Comparison of ENCODE assay signal across 24 cellular contexts in genomic region chr11:69568809-69569097, GRCh38.
DNase-seq lines count a peak whose midpoint lies in the region; FAIRE-seq and TF ChIP-seq lines count a peak whose summit lies in the region.
"Had no signal": no experiment of that assay in that cellular context is flagged by ENCODE, and none has a peak within 500 bp of the region (broad histone marks: within the 10 kb centered on the region; RNA-seq: fewer than 3 reads in every experiment).

No MANE protein-coding gene starts in this region.

- peaks cover 16% of the 10 kb centered on the region for H3K4me1 Mint-ChIP-seq in neural crest cell
- H3K4me1 Mint-ChIP-seq: B cell; CD14-positive monocyte; CD8-positive, alpha-beta memory T cell; H9 had no signal

- H3K14ac ChIP-seq in H1 (ENCODE audit: insufficient read length): no peak overlapping the region

- H2BK120ac ChIP-seq in H1 (replicated peaks; ENCODE audit: low read depth, low read length): no peak overlapping the region

- TF ChIP-seq EP300 in H1 (IDR thresholded peaks at IDR 0.05; ENCODE audit: borderline replicate concordance in 1 of 2, low read depth in 2 of 2, low read length in 2 of 2): no peak

- H3K27me3 ChIP-seq in H1 (replicated peaks in 1 of 4; ENCODE audit: control insufficient read depth in 3 of 4, extremely low read depth in 1 of 4, insufficient read depth in 3 of 4, low read length in 3 of 4): no peaks in the 10 kb centered on the region
- no peaks in the 10 kb centered on the region for H3K27me3 ChIP-seq in vagina
- no peaks in the 10 kb centered on the region for H3K27me3 ChIP-seq in adrenal gland
- H3K27me3 ChIP-seq: BLaER1 had no signal

- POLR2A ChIA-PET in HEK293 (lab: Yijun Ruan, JAX): no interaction called here
- POLR2A ChIA-PET in H1 (lab: Charles Lee; ENCODE audit: partially characterized antibody): no interaction called here

- 41% methylated on average over 4 of the region's 4 CpGs; no CpG with 5 or more reads in 1 of the 2 experiments for WGBS in H1 (ENCODE audit: extremely low coverage in 1 of 2, insufficient coverage in 1 of 2, insufficient read length in 1 of 2, insufficient replicate concordance in 2 of 2, low coverage in 1 of 2, low lambda C conversion rate in 2 of 2, missing lambda C conversion rate in 1 of 2), 2 experiments
- 42 to 77% (median 55%) methylated on average over 3 to 4 of the region's 4 CpGs for WGBS in adrenal gland, 4 donors

- intact Hi-C loops in vagina (cut with DNase I) (no loop called here), adrenal gland (cut with DNase I) (no loop called here)

- H3K36me3 Mint-ChIP-seq in neural crest cell (ENCODE audit: low read depth): no peaks in the 10 kb centered on the region
- H3K36me3 Mint-ChIP-seq: CD14-positive monocyte; CD8-positive, alpha-beta memory T cell had no signal

- H4K91ac ChIP-seq in H1 (replicated peaks; ENCODE audit: insufficient read length, low read length): no peak overlapping the region

- H3K9ac ChIP-seq in H1 (replicated peaks in 1 of 4; ENCODE audit: extremely low read depth in 1 of 4, low read depth in 3 of 4, low read length in 3 of 4): no peak overlapping the region
- H3K9ac ChIP-seq: BLaER1, GM23248 had no signal

- TF ChIP-seq RAD21 in H1 (IDR thresholded peaks at IDR 0.05 in 1 of 2, conservative IDR thresholded peaks at IDR 0.05 in 1 of 2; ENCODE audit: low read depth in 2 of 2, low read length in 2 of 2): no peak

- H3K27ac ChIP-seq in HEK293 (ENCODE audit: extremely low read depth, low read depth, low read length) (no peak overlapping the region), H1 (ENCODE audit: low read depth, low read length) (no peak overlapping the region), vagina (no peak overlapping the region), adrenal gland (no peak overlapping the region)
- H3K27ac ChIP-seq: 22Rv1, BLaER1, GM23248 had no signal

- no peaks in the 10 kb centered on the region for H3K79me2 ChIP-seq in H1 (ENCODE audit: control insufficient read depth in 1 of 2, insufficient read depth in 2 of 2, low read length in 2 of 2)

- no peak overlapping the region for H2BK5ac ChIP-seq in H1 (ENCODE audit: low read depth, low read length)

- H2BK15ac ChIP-seq in H1 (ENCODE audit: low read length): 0 out of 2 replicates have a peak overlapping the region, but pooled peaks have one; percentile 16

- no peaks in the 10 kb centered on the region for H3K23me2 ChIP-seq in H1 (ENCODE audit: low read depth, low read length)

- H3K36me3 ChIP-seq in HEK293 (ENCODE audit: control insufficient read depth in 2 of 2, insufficient read depth in 1 of 2, low read length in 2 of 2) (no peaks in the 10 kb centered on the region), H1 (ENCODE audit: control insufficient read depth in 2 of 4, insufficient read depth in 4 of 4, low read length in 3 of 4) (no peaks in the 10 kb centered on the region), vagina (no peaks in the 10 kb centered on the region), adrenal gland (replicated peaks in 1 of 2) (no peaks in the 10 kb centered on the region)
- H3K36me3 ChIP-seq: BLaER1 had no signal

- H3K23ac ChIP-seq in H1 (ENCODE audit: insufficient read length): no peak overlapping the region

- no peak overlapping the region for H2AFZ ChIP-seq in H1 (ENCODE audit: low read length)
- H2AFZ ChIP-seq: GM23248 had no signal

- H3K9me3 Mint-ChIP-seq in neural crest cell: no peaks in the 10 kb centered on the region
- H3K9me3 Mint-ChIP-seq: CD4-positive, alpha-beta T cell; CD8-positive, alpha-beta memory T cell; H9; HFFc6 had no signal

- H3K27ac Mint-ChIP-seq in neural crest cell (ENCODE audit: unreplicated experiment): peak overlapping the region; percentile 44
- H3K27ac Mint-ChIP-seq: B cell; CD14-positive monocyte; CD4-positive, alpha-beta T cell; CD8-positive, alpha-beta memory T cell had no signal

- no peak overlapping the region for H3K56ac ChIP-seq in H1 (replicated peaks; ENCODE audit: insufficient read length, low read depth, low read length)

- no peak overlapping the region for H3K4ac ChIP-seq in H1 (replicated peaks; ENCODE audit: insufficient read length, low read depth, low read length)

- DNase-seq in H1 (ENCODE audit: low read depth in 1 of 2, low spot score in 2 of 2): no peak
- DNase-seq in neural crest cell (ENCODE audit: low read depth, low spot score): no peak
- DNase-seq in vagina (ENCODE audit: extremely low spot score in 2 of 2): peak; percentile 27 to 43
- DNase-seq in activated CD4-positive, alpha-beta T cell treated with anti-CD3 and anti-CD28 coated beads, Interleukin-2, amount 50 U/mL, for 1 hour: no peak
- no peak for DNase-seq in HTR-8/SVneo (ENCODE audit: insufficient read length, low spot score)
- DNase-seq in adrenal gland: no peak
- DNase-seq: CD4-positive, alpha-beta T cell; CD8-positive, alpha-beta memory T cell; DMS 273 treated with DMSO at 0.1 percent for 48 hours; DMS79; EL; GDM1; GM23248; H9; HFFc6 had no signal

- H4K8ac ChIP-seq in H1 (ENCODE audit: extremely low read depth, insufficient read depth, low read length): no peak overlapping the region

- H2AK5ac ChIP-seq in H1 (ENCODE audit: low read depth, low read length): 0 out of 2 replicates have a peak overlapping the region, but pooled peaks have one; percentile 75

- TF ChIP-seq POLR2A in H1 (IDR thresholded peaks at IDR 0.05; ENCODE audit: control extremely low read depth in 1 of 2, low read depth in 2 of 2, low read length in 2 of 2): no peak
- no peak for TF ChIP-seq POLR2A in vagina (IDR thresholded peaks at IDR 0.05)
- TF ChIP-seq POLR2A in adrenal gland (IDR thresholded peaks at IDR 0.05): no peak

- H3K27me3 Mint-ChIP-seq in neural crest cell (ENCODE audit: low read depth): no peaks in the 10 kb centered on the region

- H3K18ac ChIP-seq in H1 (ENCODE audit: extremely low read depth, low read length): no peak overlapping the region

- FAIRE-seq in H1 (lab: Jason Lieb, UNC): no peak
- FAIRE-seq in HTR-8/SVneo (lab: Jason Lieb, UNC): no peak
- FAIRE-seq: A204.1, D721Med, GM12878, GM19239 had no signal

- CTCF ChIA-PET in HEK293 (lab: Yijun Ruan, JAX) (no interaction called here), H1 (lab: Charles Lee; ENCODE audit: partially characterized antibody) (no interaction called here)

- H2BK12ac ChIP-seq in H1 (ENCODE audit: low read depth, low read length): no peak overlapping the region

- no peak overlapping the region for H2BK20ac ChIP-seq in H1 (ENCODE audit: low read length)

- H4K5ac ChIP-seq in H1 (ENCODE audit: insufficient read length, low read depth, low read length): no peak overlapping the region

- H3K4me3 ChIP-seq in HEK293 (ENCODE audit: low read depth, low read length): no peak overlapping the region
- no peak overlapping the region for H3K4me3 ChIP-seq in H1 (ENCODE audit: extremely low read depth in 1 of 4, insufficient read depth in 2 of 4, low read depth in 3 of 4, low read length in 4 of 4)
- H3K4me3 ChIP-seq in vagina: no peak overlapping the region
- no peak overlapping the region for H3K4me3 ChIP-seq in adrenal gland
- H3K4me3 ChIP-seq: BLaER1, GM12878, GM23248 had no signal

- no peaks in the 10 kb centered on the region for H3K4me1 ChIP-seq in HEK293 (ENCODE audit: control insufficient read depth, insufficient read depth, low read length)
- H3K4me1 ChIP-seq in H1 (replicated peaks in 1 of 4; ENCODE audit: control insufficient read depth in 3 of 4, insufficient read depth in 4 of 4, low read length in 3 of 4): no peaks in the 10 kb centered on the region
- H3K4me1 ChIP-seq in vagina: no peaks in the 10 kb centered on the region
- no peaks in the 10 kb centered on the region for H3K4me1 ChIP-seq in adrenal gland (replicated peaks in 1 of 2)
- H3K4me1 ChIP-seq: BLaER1 had no signal

- no peaks in the 10 kb centered on the region for H4K20me1 ChIP-seq in H1 (replicated peaks in 1 of 2; ENCODE audit: control insufficient read depth in 1 of 2, insufficient read depth in 2 of 2, low read length in 2 of 2)
- H4K20me1 ChIP-seq: BLaER1 had no signal

- H3K9me3 ChIP-seq in HEK293 (ENCODE audit: control insufficient read depth, insufficient read depth, low read depth, low read length): no peaks in the 10 kb centered on the region
- no peaks in the 10 kb centered on the region for H3K9me3 ChIP-seq in H1 (ENCODE audit: insufficient read depth in 2 of 2, low read depth in 1 of 2, low read length in 1 of 2)
- no peaks in the 10 kb centered on the region for H3K9me3 ChIP-seq in vagina
- no peaks in the 10 kb centered on the region for H3K9me3 ChIP-seq in adrenal gland (replicated peaks in 1 of 3)
- H3K9me3 ChIP-seq: BLaER1 had no signal

- H3K79me1 ChIP-seq in H1 (ENCODE audit: low read depth, low read length): no peaks in the 10 kb centered on the region

- H3K4me3 Mint-ChIP-seq in neural crest cell: no peak overlapping the region
- H3K4me3 Mint-ChIP-seq: B cell; CD14-positive monocyte; CD4-positive, alpha-beta T cell; CD8-positive, alpha-beta memory T cell; H9; HFFc6 had no signal

- TF ChIP-seq CTCF in HEK293 (tag by site-specific recombination; IDR thresholded peaks at IDR 0.05) (no peak), H1 (IDR thresholded peaks at IDR 0.05; ENCODE audit: control extremely low read depth in 1 of 3, insufficient read depth in 1 of 3, low read depth in 1 of 3, low read length in 3 of 3) (no peak), neural crest cell (conservative IDR thresholded peaks at IDR 0.05) (no peak), vagina (IDR thresholded peaks at IDR 0.05) (no peak), adrenal gland (IDR thresholded peaks at IDR 0.05) (no peak)

- no peak overlapping the region for H3K4me2 ChIP-seq in H1 (ENCODE audit: insufficient read depth in 1 of 2, low read depth in 2 of 2, low read length in 2 of 2)
- H3K4me2 ChIP-seq: BLaER1 had no signal

TF ChIP-seq in HEK293, 187 proteins besides CTCF, POLR2A, EP300 and RAD21 (continues in another document):
- TF ChIP-seq ZSCAN4 (tag by site-specific recombination; IDR thresholded peaks at IDR 0.05): peak; percentile 93

TF ChIP-seq in H1, 55 proteins besides CTCF, POLR2A, EP300 and RAD21 (continues in another document):
- no peak for TF ChIP-seq NANOG (IDR thresholded peaks at IDR 0.05; ENCODE audit: insufficient read depth, low read depth, low read length, poor library complexity, severe bottlenecking)
- TF ChIP-seq TAF1 (IDR thresholded peaks at IDR 0.05; ENCODE audit: low read depth, low read length): no peak
- TF ChIP-seq RBBP5 (IDR thresholded peaks at IDR 0.05; ENCODE audit: borderline replicate concordance, low read depth, low read length): no peak
- no peak for TF ChIP-seq RNF2 (IDR thresholded peaks at IDR 0.05; ENCODE audit: borderline replicate concordance, low read depth, low read length, missing control alignments, poor library complexity, severe bottlenecking)
- no peak for TF ChIP-seq POU5F1 (IDR thresholded peaks at IDR 0.05; ENCODE audit: low read depth, low read length)
- TF ChIP-seq POLR2AphosphoS5 (IDR thresholded peaks at IDR 0.05; ENCODE audit: low read depth, low read length): no peak
- TF ChIP-seq TAF7 (optimal IDR thresholded peaks at IDR 0.05; ENCODE audit: borderline replicate concordance, low read depth, low read length): no peak
- no peak for TF ChIP-seq TBP (IDR thresholded peaks at IDR 0.05; ENCODE audit: low read depth, low read length)
- no peak for TF ChIP-seq ZNF274 (IDR thresholded peaks at IDR 0.05; ENCODE audit: borderline replicate concordance, extremely low read depth, low read length)
- TF ChIP-seq SIRT6 (IDR thresholded peaks at IDR 0.05; ENCODE audit: low read length): no peak
- TF ChIP-seq MAFK (IDR thresholded peaks at IDR 0.05; ENCODE audit: low read depth, low read length): no peak

Comparison
In these comparisons a context has a peak if more than half of its experiments do, and no peak if none do; other contexts are left out.
1. DNase-seq: peak in vagina (2 of 2); none in H1 (0 of 2), neural crest cell (single experiment), activated CD4-positive, alpha-beta T cell treated with anti-CD3 and anti-CD28 coated beads, Interleukin-2, amount 50 U/mL, for 1 hour (single experiment), HTR-8/SVneo (single experiment) and adrenal gland (0 of 7).